Comparison of ENCODE assay signal across 9 cellular contexts in genomic region chr20:31570735-31571617, GRCh38. TPM values are rescaled to one million over a fixed set of nuclear protein-coding genes. Genes with fewer than 3 reads are reported as not detected.
DNase-seq lines count a peak whose midpoint lies in the region; ATAC-seq, FAIRE-seq and TF ChIP-seq lines count a peak whose summit lies in the region.
"Had no signal": no experiment of that assay in that cellular context is flagged by ENCODE, and none has a peak within 500 bp of the region (broad histone marks: within the 10 kb centered on the region; RNA-seq: fewer than 3 reads in every experiment).

No MANE protein-coding gene starts in this region.

- H3K4me1 ChIP-seq in HepG2 (ENCODE audit: insufficient read depth, low read length), result peaks cover 62% of the 10 kb centered on the region

- no peak for FAIRE-seq in HepG2 (lab: Jason Lieb, UNC)

- no peak overlapping the region for H3K9ac ChIP-seq in HepG2 (ENCODE audit: insufficient read depth, low read depth, low read length)

- no peak for DNase-seq in activated CD4-positive, alpha-beta memory T cell treated with anti-CD3 and anti-CD28 coated beads, Interleukin-2, amount 10 ng/mL, durations not matched to agents 7 days and 5 days
- no peak for DNase-seq in activated CD4-positive, alpha-beta memory T cell treated with anti-CD3 and anti-CD28 coated beads for 36 hours
- DNase-seq in activated B cell treated with CpG ODN at 0.5 μM for 24 hours (no peak), HepG2 (ENCODE audit: low spot score) (peak; percentile 33), substantia nigra (lab: John Stamatoyannopoulos, UW) (peak; percentile 39 to 97 (median 84)), NCI-H1105 (lab: John Stamatoyannopoulos, UW) (no peak), H7 (no peak)
- DNase-seq: activated CD4-positive, CD25-positive, alpha-beta regulatory T cell treated with anti-CD3 and anti-CD28 coated beads, Interleukin-2, amount 50 U/mL, for 72 hours had no signal

- H3K4me2 ChIP-seq in HepG2 (ENCODE audit: low read depth, low read length), result no peak overlapping the region

- no peaks in the 10 kb centered on the region for H3K27me3 Mint-ChIP-seq in activated CD4-positive, alpha-beta memory T cell treated with anti-CD3 and anti-CD28 coated beads, Interleukin-2, amount 10 ng/mL, durations not matched to agents 7 days and 5 days
- H3K27me3 Mint-ChIP-seq in activated CD4-positive, alpha-beta memory T cell treated with anti-CD3 and anti-CD28 coated beads for 36 hours, result no peaks in the 10 kb centered on the region
- no peaks in the 10 kb centered on the region for H3K27me3 Mint-ChIP-seq in activated B cell treated with CpG ODN at 0.5 μM for 24 hours

- intact Hi-C loops in activated CD4-positive, alpha-beta memory T cell treated with anti-CD3 and anti-CD28 coated beads for 36 hours (cut with micrococcal nuclease), result no loop called here
- intact Hi-C loops in activated B cell treated with CpG ODN at 0.5 μM for 24 hours (cut with micrococcal nuclease) (no loop called here), HepG2 (cut with micrococcal nuclease; ENCODE audit: unreplicated experiment) (no loop called here)

- TF ChIP-seq CTCF in activated B cell treated with CpG ODN at 0.5 μM for 24 hours (IDR thresholded peaks at IDR 0.05) (no peak), HepG2 (CRISPR knock-in tag; IDR thresholded peaks at IDR 0.05) (no peak)

- CTCF ChIA-PET in activated CD4-positive, alpha-beta memory T cell treated with anti-CD3 and anti-CD28 coated beads, Interleukin-2, amount 10 ng/mL, durations not matched to agents 7 days and 5 days (lab: Charles Lee), result interaction anchor here (1.1 to 12.1 kb wide), 4 partner anchors 8 to 152 kb away, joined by 10 to 430 read pairs (median 22); partner anchors contain the start of genes BCL2L1 and ID1
- CTCF ChIA-PET in activated CD4-positive, alpha-beta memory T cell treated with anti-CD3 and anti-CD28 coated beads for 36 hours (lab: Charles Lee), result interaction anchor here (0.9 to 29.0 kb wide), 3 partner anchors 11 to 50 kb away, joined by 3 to 1211 read pairs (median 149); partner anchors contain the start of gene ID1
- CTCF ChIA-PET in activated B cell treated with CpG ODN at 0.5 μM for 24 hours (lab: Charles Lee), result interaction anchor here (0.8 to 10.4 kb wide), 6 partner anchors 7 to 153 kb away, joined by 3 to 174 read pairs (median 8); no protein-coding TSS in a partner anchor
- CTCF ChIA-PET in HepG2 (lab: Yijun Ruan, JAX; ENCODE audit: low intra/inter-chr PET ratio, low total read pairs), result interaction anchor here (2.1 to 7.7 kb wide), 3 partner anchors 11 to 41 kb away, joined by 7 to 335 read pairs (median 18); no protein-coding TSS in a partner anchor

- POLR2A ChIA-PET in activated CD4-positive, alpha-beta memory T cell treated with anti-CD3 and anti-CD28 coated beads, Interleukin-2, amount 10 ng/mL, durations not matched to agents 7 days and 5 days (lab: Charles Lee), result interaction anchor here (2.9 to 4.1 kb wide), 3 partner anchors 9 to 42 kb away, joined by 18 to 43 read pairs (median 32); no protein-coding TSS in a partner anchor
- POLR2A ChIA-PET in activated CD4-positive, alpha-beta memory T cell treated with anti-CD3 and anti-CD28 coated beads for 36 hours (lab: Charles Lee), result interaction anchor here (0.8 to 4.3 kb wide), 3 partner anchors 20 to 41 kb away, joined by 3 to 26 read pairs (median 4); no protein-coding TSS in a partner anchor
- POLR2A ChIA-PET in activated B cell treated with CpG ODN at 0.5 μM for 24 hours (lab: Charles Lee), result interaction anchor here (0.7 to 2.6 kb wide), 3 partner anchors 34 to 41 kb away, joined by 5 to 14 read pairs (median 5); partner anchors contain the start of gene ID1
- POLR2A ChIA-PET in HepG2 (lab: Yijun Ruan, JAX), result interaction anchor here (0.6 to 16.4 kb wide), 8 partner anchors 9 to 128 kb away, joined by 3 to 1427 read pairs (median 14); partner anchors contain the start of gene ID1

- H3K4me3 ChIP-seq in HepG2 (replicated peaks in 1 of 3; ENCODE audit: insufficient read depth in 1 of 3, low read depth in 2 of 3, low read length in 3 of 3) (no peak overlapping the region), H7 (ENCODE audit: insufficient read depth, low read depth, low read length) (no peak overlapping the region)

- no peak for ATAC-seq in activated B cell treated with CpG ODN at 0.5 μM for 24 hours (ENCODE audit: low read depth)
- no peak for ATAC-seq in HepG2
- ATAC-seq in HG03457 (IDR thresholded peaks at IDR 0.05; ENCODE audit: unreplicated experiment), result no peak

- peak in 1 of 2 experiments; percentile 26; a peak in 1 of 4 replicates for TF ChIP-seq POLR2A in HepG2 (IDR thresholded peaks at IDR 0.05; ENCODE audit: insufficient read depth in 1 of 2, low read depth in 2 of 2, low read length in 2 of 2)

- peak overlapping the region; percentile 47 for H3K27ac Mint-ChIP-seq in activated CD4-positive, alpha-beta memory T cell treated with anti-CD3 and anti-CD28 coated beads, Interleukin-2, amount 10 ng/mL, durations not matched to agents 7 days and 5 days
- no peak overlapping the region for H3K27ac Mint-ChIP-seq in activated CD4-positive, alpha-beta memory T cell treated with anti-CD3 and anti-CD28 coated beads for 36 hours
- peak overlapping the region; percentile 30 for H3K27ac Mint-ChIP-seq in activated B cell treated with CpG ODN at 0.5 μM for 24 hours

- peaks cover 20% of the 10 kb centered on the region for H3K36me3 Mint-ChIP-seq in activated CD4-positive, alpha-beta memory T cell treated with anti-CD3 and anti-CD28 coated beads, Interleukin-2, amount 10 ng/mL, durations not matched to agents 7 days and 5 days (ENCODE audit: low read depth)
- peaks cover 4% of the 10 kb centered on the region for H3K36me3 Mint-ChIP-seq in activated CD4-positive, alpha-beta memory T cell treated with anti-CD3 and anti-CD28 coated beads for 36 hours
- peaks cover 24% of the 10 kb centered on the region for H3K36me3 Mint-ChIP-seq in activated B cell treated with CpG ODN at 0.5 μM for 24 hours (ENCODE audit: low read depth)

- no peaks in the 10 kb centered on the region for H3K9me3 ChIP-seq in HepG2 (ENCODE audit: low read length)

- H3K4me1 Mint-ChIP-seq in activated CD4-positive, alpha-beta memory T cell treated with anti-CD3 and anti-CD28 coated beads, Interleukin-2, amount 10 ng/mL, durations not matched to agents 7 days and 5 days, result peaks cover 31% of the 10 kb centered on the region
- H3K4me1 Mint-ChIP-seq in activated CD4-positive, alpha-beta memory T cell treated with anti-CD3 and anti-CD28 coated beads for 36 hours (ENCODE audit: low read depth), result peaks cover 38% of the 10 kb centered on the region
- H3K4me1 Mint-ChIP-seq in activated B cell treated with CpG ODN at 0.5 μM for 24 hours, result peaks cover 22% of the 10 kb centered on the region

- no peak overlapping the region for H2AFZ ChIP-seq in HepG2 (ENCODE audit: low read length)

- 90% methylated on average over 22 of the region's 25 CpGs for WGBS in HepG2 (ENCODE audit: low lambda C conversion rate)

- H3K9me3 Mint-ChIP-seq in activated CD4-positive, alpha-beta memory T cell treated with anti-CD3 and anti-CD28 coated beads, Interleukin-2, amount 10 ng/mL, durations not matched to agents 7 days and 5 days, result no peaks in the 10 kb centered on the region
- no peaks in the 10 kb centered on the region for H3K9me3 Mint-ChIP-seq in activated CD4-positive, alpha-beta memory T cell treated with anti-CD3 and anti-CD28 coated beads for 36 hours
- H3K9me3 Mint-ChIP-seq in activated B cell treated with CpG ODN at 0.5 μM for 24 hours, result no peaks in the 10 kb centered on the region

- H3K36me3 ChIP-seq in HepG2 (replicated peaks in 1 of 2; ENCODE audit: control insufficient read depth in 1 of 2, insufficient read depth in 2 of 2, low read length in 2 of 2) (peaks cover 22 to 25% of the 10 kb centered on the region in 2 experiments), H7 (replicated peaks; ENCODE audit: control insufficient read depth, insufficient read depth, low read length) (peaks cover 16% of the 10 kb centered on the region)

- TF ChIP-seq EP300 in HepG2 (IDR thresholded peaks at IDR 0.05; ENCODE audit: low read depth in 2 of 2, low read length in 2 of 2) (no peak), HepG2 (CRISPR knock-in tag; IDR thresholded peaks at IDR 0.05; ENCODE audit: borderline replicate concordance) (no peak)

- no peaks in the 10 kb centered on the region for H4K20me1 ChIP-seq in HepG2 (ENCODE audit: insufficient read depth, low read length)

- BruUV-seq in HepG2 (replicated peaks; lab: Mats Ljungman, UMichigan), result no TSS peak

- no peaks in the 10 kb centered on the region; a peak in 1 of 5 replicates for H3K27me3 ChIP-seq in HepG2 (ENCODE audit: control insufficient read depth in 1 of 2, insufficient read depth in 2 of 2, low read length in 2 of 2)
- no peaks in the 10 kb centered on the region for H3K27me3 ChIP-seq in H7 (ENCODE audit: control insufficient read depth, insufficient read depth, low read length)

- peak; percentile 27; the same call in 1 of the 2 replicates for TF ChIP-seq RAD21 in HepG2 (CRISPR knock-in tag; IDR thresholded peaks at IDR 0.05)

- H3K27ac ChIP-seq in HepG2 (ENCODE audit: extremely low read length, insufficient read depth, low read length) (peak overlapping the region; percentile 57), substantia nigra (ENCODE audit: low read depth, low read length, poor library complexity, severe bottlenecking) (peak overlapping the region; percentile 94)

- H3K79me2 ChIP-seq in HepG2 (ENCODE audit: insufficient read depth, low read length), result peaks cover 11% of the 10 kb centered on the region

- in situ Hi-C loops in HepG2 (cut with HindIII; ENCODE audit: extremely low pct_ligation_motif_present, low pct_unique_long_range_greater_than_20kb), result no loop called here

- no peak overlapping the region for H3K4me3 Mint-ChIP-seq in activated CD4-positive, alpha-beta memory T cell treated with anti-CD3 and anti-CD28 coated beads, Interleukin-2, amount 10 ng/mL, durations not matched to agents 7 days and 5 days
- no peak overlapping the region for H3K4me3 Mint-ChIP-seq in activated CD4-positive, alpha-beta memory T cell treated with anti-CD3 and anti-CD28 coated beads for 36 hours
- H3K4me3 Mint-ChIP-seq in activated B cell treated with CpG ODN at 0.5 μM for 24 hours, result peak overlapping the region; percentile 15

RNA-seq across cellular contexts. Expression of gene ID1, which starts 34.1 kb away (rescaled TPM):
- total RNA-seq in activated CD4-positive, alpha-beta memory T cell treated with anti-CD3 and anti-CD28 coated beads, Interleukin-2, amount 10 ng/mL, durations not matched to agents 7 days and 5 days, result under 1 TPM; 0.48 to 0.58 TPM
- 1 to 10 TPM in 1 of 2 experiments, under 1 TPM in 1; 0.90 to 1.3 TPM for total RNA-seq in activated CD4-positive, alpha-beta memory T cell treated with anti-CD3 and anti-CD28 coated beads for 36 hours
- total RNA-seq in activated B cell treated with CpG ODN at 0.5 μM for 24 hours, result 0.20 and 0.60 TPM in 2 replicates
- 315 and 419 TPM in 2 replicates for total RNA-seq in HepG2 (2016; rRNA removed; fragmentation: Illumina TruSeq; extraction: Trizol)
- 421 and 422 TPM in 2 replicates for total RNA-seq in HepG2 (2016; cell fraction: cytosol; rRNA removed; fragmentation: Illumina TruSeq; extraction: Trizol; ENCODE audit: low read depth)
- 297 and 421 TPM in 2 replicates for total RNA-seq in HepG2 (2016; cell fraction: insoluble cytoplasmic fraction; rRNA removed; fragmentation: Illumina TruSeq; extraction: Trizol)
- total RNA-seq in HepG2 (2016; cell fraction: membrane; rRNA removed; fragmentation: Illumina TruSeq; extraction: Trizol), result 329 and 339 TPM in 2 replicates
- 273 and 295 TPM in 2 replicates for total RNA-seq in HepG2 (2016; cell fraction: nucleus; rRNA removed; fragmentation: Illumina TruSeq; extraction: Trizol)
- 258 and 320 TPM in 2 replicates for polyA plus RNA-seq in HepG2 (2011; rRNA removed)
- polyA plus RNA-seq in HepG2 (2011; cell fraction: cytosol; rRNA removed), result 494 and 1,223 TPM in 2 replicates
- 541 and 1,398 TPM in 2 replicates for polyA plus RNA-seq in HepG2 (2011; cell fraction: nucleus; rRNA removed)
- 119 and 147 TPM in 2 replicates for polyA plus RNA-seq in HepG2 (2012)
- polyA plus RNA-seq in HepG2 (2016; cell fraction: cytosol; fragmentation: Illumina TruSeq; extraction: Trizol; ENCODE audit: low read depth), result 99.0 and 102 TPM in 2 replicates
- polyA plus RNA-seq in HepG2 (2016; cell fraction: insoluble cytoplasmic fraction; fragmentation: Illumina TruSeq; extraction: Trizol; ENCODE audit: low read depth), result 273 and 282 TPM in 2 replicates
- polyA plus RNA-seq in HepG2 (2016; cell fraction: membrane; fragmentation: Illumina TruSeq; extraction: Trizol; ENCODE audit: low read depth), result 104 TPM in 2 replicates
- polyA plus RNA-seq in HepG2 (2016; cell fraction: nucleus; fragmentation: Illumina TruSeq; extraction: Trizol; ENCODE audit: insufficient read depth, low read depth), result 496 and 499 TPM in 2 replicates
- polyA minus RNA-seq in HepG2 (2011; rRNA and poly(A)+ RNA removed; ENCODE audit: low replicate concordance), result 259 and 709 TPM in 2 replicates
- 242 and 434 TPM in 2 replicates for polyA minus RNA-seq in HepG2 (2011; cell fraction: cytosol; rRNA and poly(A)+ RNA removed)
- 194 and 456 TPM in 2 replicates for polyA minus RNA-seq in HepG2 (2011; cell fraction: nucleus; rRNA and poly(A)+ RNA removed)
- total RNA-seq in H7 (2014; rRNA removed; shearing (Covaris generic)), result 424 and 491 TPM in 2 replicates

RNA-seq across cellular contexts. Expression of gene HM13, which starts 56.7 kb away (rescaled TPM):
- 100 to 1,000 TPM; 162 to 165 TPM for total RNA-seq in activated CD4-positive, alpha-beta memory T cell treated with anti-CD3 and anti-CD28 coated beads, Interleukin-2, amount 10 ng/mL, durations not matched to agents 7 days and 5 days
- 100 to 1,000 TPM; 110 to 111 TPM for total RNA-seq in activated CD4-positive, alpha-beta memory T cell treated with anti-CD3 and anti-CD28 coated beads for 36 hours
- 77.5 and 90.9 TPM in 2 replicates for total RNA-seq in activated B cell treated with CpG ODN at 0.5 μM for 24 hours
- total RNA-seq in HepG2 (2016; rRNA removed; fragmentation: Illumina TruSeq; extraction: Trizol), result 68.4 and 118 TPM in 2 replicates
- 46.8 and 55.9 TPM in 2 replicates for total RNA-seq in HepG2 (2016; cell fraction: cytosol; rRNA removed; fragmentation: Illumina TruSeq; extraction: Trizol; ENCODE audit: low read depth)
- total RNA-seq in HepG2 (2016; cell fraction: insoluble cytoplasmic fraction; rRNA removed; fragmentation: Illumina TruSeq; extraction: Trizol), result 71.4 and 118 TPM in 2 replicates
- total RNA-seq in HepG2 (2016; cell fraction: membrane; rRNA removed; fragmentation: Illumina TruSeq; extraction: Trizol), result 73.9 and 80.7 TPM in 2 replicates
- 165 and 184 TPM in 2 replicates for total RNA-seq in HepG2 (2016; cell fraction: nucleus; rRNA removed; fragmentation: Illumina TruSeq; extraction: Trizol)
- polyA plus RNA-seq in HepG2 (2011; rRNA removed), result 243 and 287 TPM in 2 replicates
- polyA plus RNA-seq in HepG2 (2011; cell fraction: cytosol; rRNA removed), result 198 and 200 TPM in 2 replicates
- polyA plus RNA-seq in HepG2 (2011; cell fraction: nucleus; rRNA removed), result 203 and 206 TPM in 2 replicates
- 156 and 233 TPM in 2 replicates for polyA plus RNA-seq in HepG2 (2012)
- polyA plus RNA-seq in HepG2 (2016; cell fraction: cytosol; fragmentation: Illumina TruSeq; extraction: Trizol; ENCODE audit: low read depth), result 90.6 and 110 TPM in 2 replicates
- polyA plus RNA-seq in HepG2 (2016; cell fraction: insoluble cytoplasmic fraction; fragmentation: Illumina TruSeq; extraction: Trizol; ENCODE audit: low read depth), result 129 and 148 TPM in 2 replicates
- polyA plus RNA-seq in HepG2 (2016; cell fraction: membrane; fragmentation: Illumina TruSeq; extraction: Trizol; ENCODE audit: low read depth), result 108 and 120 TPM in 2 replicates
- polyA plus RNA-seq in HepG2 (2016; cell fraction: nucleus; fragmentation: Illumina TruSeq; extraction: Trizol; ENCODE audit: insufficient read depth, low read depth), result 374 and 382 TPM in 2 replicates
- polyA minus RNA-seq in HepG2 (2011; rRNA and poly(A)+ RNA removed; ENCODE audit: low replicate concordance), result 365 and 413 TPM in 2 replicates
- 123 and 142 TPM in 2 replicates for polyA minus RNA-seq in HepG2 (2011; cell fraction: cytosol; rRNA and poly(A)+ RNA removed)
- polyA minus RNA-seq in HepG2 (2011; cell fraction: nucleus; rRNA and poly(A)+ RNA removed), result 195 and 210 TPM in 2 replicates
- total RNA-seq in H7 (2014; rRNA removed; shearing (Covaris generic)), result 63.9 and 65.0 TPM in 2 replicates

Comparison
In these comparisons a context has a peak if more than half of its experiments do, and no peak if none do; other contexts are left out.
1. DNase-seq: peak in HepG2 (single experiment) and substantia nigra (49 of 49); none in activated CD4-positive, alpha-beta memory T cell treated with anti-CD3 and anti-CD28 coated beads, Interleukin-2, amount 10 ng/mL, durations not matched to agents 7 days and 5 days (single experiment), activated CD4-positive, alpha-beta memory T cell treated with anti-CD3 and anti-CD28 coated beads for 36 hours (single experiment), activated B cell treated with CpG ODN at 0.5 μM for 24 hours (single experiment), NCI-H1105 (single experiment) and H7 (single experiment).
2. RNA of gene ID1, which starts 34.1 kb away (total RNA-seq): 424 to 491 TPM in H7 and 273 to 422 TPM in HepG2; 0.90 to 1.3 TPM in activated CD4-positive, alpha-beta memory T cell treated with anti-CD3 and anti-CD28 coated beads for 36 hours, 0.20 to 0.60 TPM in activated B cell treated with CpG ODN at 0.5 μM for 24 hours and 0.48 to 0.58 TPM in activated CD4-positive, alpha-beta memory T cell treated with anti-CD3 and anti-CD28 coated beads, Interleukin-2, amount 10 ng/mL, durations not matched to agents 7 days and 5 days; every median in the first group is over 100 times any median in the second.